Comparison of ENCODE assay signal across 8 cellular contexts in the genomic region with DNA sequence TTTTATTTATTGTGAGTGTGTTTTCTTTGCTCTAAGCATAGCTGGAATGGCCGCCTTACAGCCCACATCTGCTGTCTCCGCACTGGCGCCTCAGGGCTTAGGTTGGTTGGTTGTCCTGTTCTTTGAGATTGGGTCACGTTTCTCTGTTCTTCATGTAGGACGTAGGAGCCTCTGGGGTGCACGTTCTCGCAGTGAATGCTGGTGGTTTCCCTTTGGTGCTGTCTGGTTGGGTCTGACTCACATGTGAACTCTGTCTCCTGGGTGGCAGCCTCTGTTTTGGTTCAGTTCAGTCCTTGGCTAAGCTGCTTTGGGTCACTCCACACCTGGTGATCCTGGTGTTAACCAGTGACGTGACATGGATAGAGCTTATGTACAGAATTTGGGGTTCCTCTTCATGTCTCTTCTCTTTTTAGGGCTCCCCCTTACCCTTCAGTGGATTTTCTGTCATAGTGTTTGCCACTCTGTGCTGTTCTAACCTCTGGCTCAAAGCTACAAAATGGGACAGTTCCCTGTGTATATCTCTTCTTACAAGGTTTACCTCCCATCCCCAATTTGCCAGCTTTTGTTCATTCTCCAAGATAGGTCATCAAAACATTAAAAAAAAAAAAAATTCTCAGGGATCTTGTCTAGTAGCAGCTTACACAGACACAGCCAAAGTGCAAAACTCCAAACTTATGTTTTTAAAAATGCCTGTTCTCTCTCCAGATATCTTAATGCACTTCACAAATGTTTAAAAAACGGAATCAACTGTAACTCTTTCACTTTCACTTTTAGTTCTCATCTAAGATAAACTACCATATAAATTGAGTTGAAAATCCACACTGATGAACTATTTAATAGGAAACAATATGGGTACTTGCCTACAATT. TPM values are rescaled to one million over a fixed set of nuclear protein-coding genes. Genes with fewer than 3 reads are reported as not detected.
DNase-seq lines count a peak whose midpoint lies in the region; ATAC-seq and TF ChIP-seq lines count a peak whose summit lies in the region.

No MANE protein-coding gene starts in this region.

- DNase-seq in SK-N-SH (no peak), adipocyte (ENCODE audit: low read depth) (peak; percentile 32), testis (peak; percentile 22), NCI-H187 treated with DMSO at 0.1 percent for 48 hours (lab: John Stamatoyannopoulos, UW) (no peak), HUDEP-2 (lab: John Stamatoyannopoulos, UW; ENCODE audit: unreplicated experiment in 76 of 76) (no peak)

- POLR2A ChIA-PET in SK-N-SH (lab: Yijun Ruan, JAX) = interaction anchor here (0.6 kb wide), 1 partner anchor 41 kb away, joined by 3 read pairs; no protein-coding TSS in a partner anchor

- H3K4me1 ChIP-seq in SK-N-SH (ENCODE audit: control insufficient read depth in 1 of 2, insufficient read depth in 2 of 2, low read depth in 1 of 2, low read length in 1 of 2) = no peaks in the 10 kb centered on the region; a peak in 1 of 4 replicates
- peaks cover 8% of the 10 kb centered on the region for H3K4me1 ChIP-seq in adipocyte (ENCODE audit: control insufficient read depth, insufficient read depth, low read length)
- no peaks in the 10 kb centered on the region for H3K4me1 ChIP-seq in mucosa of rectum (ENCODE audit: control insufficient read depth in 2 of 2, insufficient read depth in 2 of 2, low read length in 2 of 2)
- no peaks in the 10 kb centered on the region for H3K4me1 ChIP-seq in testis

- no peaks in the 10 kb centered on the region for H3K79me2 ChIP-seq in SK-N-SH (ENCODE audit: insufficient read depth)

- H3K9ac ChIP-seq in SK-N-SH = no peak overlapping the region
- H3K9ac ChIP-seq in adipocyte (ENCODE audit: low read length) = peak overlapping the region; percentile 46
- peak overlapping the region in 1 of 2 donors; percentile 0 for H3K9ac ChIP-seq in mucosa of rectum (ENCODE audit: low read depth in 1 of 2, low read length in 2 of 2)

- no peak overlapping the region for H3K27ac ChIP-seq in SK-N-SH (ENCODE audit: low read depth in 2 of 2, low read length in 1 of 2)
- H3K27ac ChIP-seq in mucosa of rectum (ENCODE audit: low read depth in 2 of 2, low read length in 2 of 2) = peak overlapping the region; percentile 30 to 70
- no peak overlapping the region for H3K27ac ChIP-seq in testis

- ATAC-seq in GM18505 (IDR thresholded peaks at IDR 0.05; ENCODE audit: unreplicated experiment) = peak; percentile 95
- peak; percentile 99 for ATAC-seq in HG02884 (IDR thresholded peaks at IDR 0.05; ENCODE audit: unreplicated experiment)

- no peak for TF ChIP-seq RAD21 in SK-N-SH (IDR thresholded peaks at IDR 0.05; ENCODE audit: low read length)

- H3K9me2 ChIP-seq in SK-N-SH = no peaks in the 10 kb centered on the region

- TF ChIP-seq POLR2A in GM18505 (IDR thresholded peaks at IDR 0.05; ENCODE audit: borderline replicate concordance, extremely low read depth, insufficient read depth, insufficient read length) (peak; percentile 53), testis (IDR thresholded peaks at IDR 0.05) (no peak)

- peak overlapping the region; percentile 72 for H2AFZ ChIP-seq in SK-N-SH (ENCODE audit: low read depth)

- intact Hi-C loops in testis (cut with DNase I; ENCODE audit: low total_unique reads) = no loop called here

- TF ChIP-seq CTCF in SK-N-SH (IDR thresholded peaks at IDR 0.05) = no peak
- TF ChIP-seq CTCF in testis (IDR thresholded peaks at IDR 0.05) = no peak

- H3K9me3 ChIP-seq in SK-N-SH = no peaks in the 10 kb centered on the region
- no peaks in the 10 kb centered on the region for H3K9me3 ChIP-seq in adipocyte (ENCODE audit: control insufficient read depth, low read length)
- H3K9me3 ChIP-seq in mucosa of rectum (ENCODE audit: control insufficient read depth in 2 of 2, low read length in 2 of 2) = no peaks in the 10 kb centered on the region
- no peaks in the 10 kb centered on the region for H3K9me3 ChIP-seq in testis

- no peaks in the 10 kb centered on the region for H4K20me1 ChIP-seq in SK-N-SH (ENCODE audit: insufficient read depth)

- WGBS in SK-N-SH (ENCODE audit: low lambda C conversion rate) = 70% methylated on average over 9 of the region's 9 CpGs
- 64 to 69% methylated on average over 9 of the region's 9 CpGs for WGBS in testis, 2 donors

- TF ChIP-seq EP300 in SK-N-SH (IDR thresholded peaks at IDR 0.05; ENCODE audit: borderline replicate concordance in 1 of 2, low read depth in 1 of 2, low read length in 1 of 2) = no peak

- peak overlapping the region; percentile 63 for H3K4me2 ChIP-seq in SK-N-SH

- H3K36me3 ChIP-seq in SK-N-SH (replicated peaks in 1 of 2; ENCODE audit: control insufficient read depth in 1 of 2, insufficient read depth in 2 of 2, low read length in 1 of 2) (no peaks in the 10 kb centered on the region), adipocyte (ENCODE audit: control insufficient read depth, insufficient read depth, low read length, severe bottlenecking) (no peaks in the 10 kb centered on the region), mucosa of rectum (ENCODE audit: control insufficient read depth in 2 of 2, insufficient read depth in 2 of 2, low read length in 2 of 2) (no peaks in the 10 kb centered on the region), testis (ENCODE audit: low read depth, missing control alignments) (no peaks in the 10 kb centered on the region)

- H3K27me3 ChIP-seq in SK-N-SH (ENCODE audit: insufficient read depth) (0 out of 2 replicates have a peak, but pooled peaks cover 8% of the 10 kb centered on the region), adipocyte (replicated peaks; ENCODE audit: control insufficient read depth, insufficient read depth, low read length) (no peaks in the 10 kb centered on the region), mucosa of rectum (ENCODE audit: control insufficient read depth in 2 of 2, insufficient read depth in 2 of 2, low read length in 2 of 2) (no peaks in the 10 kb centered on the region), testis (no peaks in the 10 kb centered on the region)

- H3F3A ChIP-seq in SK-N-SH (replicated peaks; ENCODE audit: insufficient read depth) = peaks cover 3% of the 10 kb centered on the region

- CTCF ChIA-PET in SK-N-SH (lab: Yijun Ruan, JAX) = interaction anchor here (1.2 to 1.3 kb wide), 3 partner anchors 12 to 109 kb away, joined by 3 to 5 read pairs (median 3); a partner anchor contains a TSS

- H3K4me3 ChIP-seq in SK-N-SH (ENCODE audit: low read depth in 2 of 2, low read length in 1 of 2) (peak overlapping the region in 1 of 2 experiments; percentile 30; a peak in 2 of 4 replicates), adipocyte (ENCODE audit: low read length) (peak overlapping the region; percentile 67), mucosa of rectum (ENCODE audit: low read length in 2 of 2) (peak overlapping the region in 1 of 2 donors; percentile 64), testis (no peak overlapping the region)

TF ChIP-seq in SK-N-SH, 30 proteins besides CTCF, POLR2A, EP300 and RAD21 (continues in another document):
- TF ChIP-seq, protein P1, sequence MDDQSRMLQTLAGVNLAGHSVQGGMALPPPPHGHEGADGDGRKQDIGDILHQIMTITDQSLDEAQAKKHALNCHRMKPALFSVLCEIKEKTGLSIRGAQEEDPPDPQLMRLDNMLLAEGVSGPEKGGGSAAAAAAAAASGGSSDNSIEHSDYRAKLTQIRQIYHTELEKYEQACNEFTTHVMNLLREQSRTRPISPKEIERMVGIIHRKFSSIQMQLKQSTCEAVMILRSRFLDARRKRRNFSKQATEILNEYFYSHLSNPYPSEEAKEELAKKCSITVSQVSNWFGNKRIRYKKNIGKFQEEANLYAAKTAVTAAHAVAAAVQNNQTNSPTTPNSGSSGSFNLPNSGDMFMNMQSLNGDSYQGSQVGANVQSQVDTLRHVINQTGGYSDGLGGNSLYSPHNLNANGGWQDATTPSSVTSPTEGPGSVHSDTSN (IDR thresholded peaks at IDR 0.05) = no peak
- TF ChIP-seq RFX5 (IDR thresholded peaks at IDR 0.05; ENCODE audit: low read length) (no peak), ELF1 (IDR thresholded peaks at IDR 0.05) (no peak), POLR2AphosphoS5 (IDR thresholded peaks at IDR 0.05; ENCODE audit: low read depth, low read length) (no peak), NRF1 (IDR thresholded peaks at IDR 0.05; ENCODE audit: low read depth, low read length) (no peak), JUND (IDR thresholded peaks at IDR 0.05) (no peak), NFIC (IDR thresholded peaks at IDR 0.05; ENCODE audit: borderline replicate concordance) (no peak), MEF2A (IDR thresholded peaks at IDR 0.05; ENCODE audit: borderline replicate concordance, low read depth) (no peak)
- TF ChIP-seq, protein P2, sequence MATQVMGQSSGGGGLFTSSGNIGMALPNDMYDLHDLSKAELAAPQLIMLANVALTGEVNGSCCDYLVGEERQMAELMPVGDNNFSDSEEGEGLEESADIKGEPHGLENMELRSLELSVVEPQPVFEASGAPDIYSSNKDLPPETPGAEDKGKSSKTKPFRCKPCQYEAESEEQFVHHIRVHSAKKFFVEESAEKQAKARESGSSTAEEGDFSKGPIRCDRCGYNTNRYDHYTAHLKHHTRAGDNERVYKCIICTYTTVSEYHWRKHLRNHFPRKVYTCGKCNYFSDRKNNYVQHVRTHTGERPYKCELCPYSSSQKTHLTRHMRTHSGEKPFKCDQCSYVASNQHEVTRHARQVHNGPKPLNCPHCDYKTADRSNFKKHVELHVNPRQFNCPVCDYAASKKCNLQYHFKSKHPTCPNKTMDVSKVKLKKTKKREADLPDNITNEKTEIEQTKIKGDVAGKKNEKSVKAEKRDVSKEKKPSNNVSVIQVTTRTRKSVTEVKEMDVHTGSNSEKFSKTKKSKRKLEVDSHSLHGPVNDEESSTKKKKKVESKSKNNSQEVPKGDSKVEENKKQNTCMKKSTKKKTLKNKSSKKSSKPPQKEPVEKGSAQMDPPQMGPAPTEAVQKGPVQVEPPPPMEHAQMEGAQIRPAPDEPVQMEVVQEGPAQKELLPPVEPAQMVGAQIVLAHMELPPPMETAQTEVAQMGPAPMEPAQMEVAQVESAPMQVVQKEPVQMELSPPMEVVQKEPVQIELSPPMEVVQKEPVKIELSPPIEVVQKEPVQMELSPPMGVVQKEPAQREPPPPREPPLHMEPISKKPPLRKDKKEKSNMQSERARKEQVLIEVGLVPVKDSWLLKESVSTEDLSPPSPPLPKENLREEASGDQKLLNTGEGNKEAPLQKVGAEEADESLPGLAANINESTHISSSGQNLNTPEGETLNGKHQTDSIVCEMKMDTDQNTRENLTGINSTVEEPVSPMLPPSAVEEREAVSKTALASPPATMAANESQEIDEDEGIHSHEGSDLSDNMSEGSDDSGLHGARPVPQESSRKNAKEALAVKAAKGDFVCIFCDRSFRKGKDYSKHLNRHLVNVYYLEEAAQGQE (IDR thresholded peaks at IDR 0.05; ENCODE audit: low read depth, low read length) = no peak

RNA-seq across cellular contexts. Expression of a gene that starts 12.8 kb away (rescaled TPM):
- polyA plus RNA-seq in SK-N-SH (2012; rRNA removed) (32.5 and 42.3 TPM in 2 replicates), testis (ENCODE audit: insufficient read depth, low read depth, low replicate concordance) (23.9 TPM)
- 30.1 and 38.3 TPM in 2 replicates for polyA plus RNA-seq in SK-N-SH (2012; cell fraction: cytosol; rRNA removed)
- polyA plus RNA-seq in SK-N-SH (2012; cell fraction: nucleus; rRNA removed) = 54.3 and 65.1 TPM in 2 replicates
- total RNA-seq in testis = 10 to 100 TPM; 21.1 to 27.1 TPM

Comparison
In these comparisons a context has a peak if more than half of its experiments do, and no peak if none do; other contexts are left out.
1. DNase-seq: peak in adipocyte (single experiment) and testis (single experiment); none in SK-N-SH (single experiment), NCI-H187 treated with DMSO at 0.1 percent for 48 hours (single experiment) and HUDEP-2 (0 of 76).
2. H3K27ac ChIP-seq: peak in mucosa of rectum (2 of 2); none in SK-N-SH (0 of 2) and testis (0 of 2).